9 cellular contexts compared by ENCODE assay signal in genomic region chr10:35433851-35434426, GRCh38.
DNase-seq lines count a peak whose midpoint lies in the region; ATAC-seq and TF ChIP-seq lines count a peak whose summit lies in the region.
"Had no signal": no experiment of that assay in that cellular context is flagged by ENCODE, and none has a peak within 500 bp of the region (broad histone marks: within the 10 kb centered on the region; RNA-seq: fewer than 3 reads in every experiment).

No MANE protein-coding gene starts in this region.

- no peaks in the 10 kb centered on the region for H3K27me3 Mint-ChIP-seq in naive thymus-derived CD8-positive, alpha-beta T cell
- H3K27me3 Mint-ChIP-seq in H9 (ENCODE audit: low read depth): no peaks in the 10 kb centered on the region
- H3K27me3 Mint-ChIP-seq: progenitor cell of endocrine pancreas had no signal

- peaks cover 20 to 42% (median 30%) of the 10 kb centered on the region in 3 donors for H3K36me3 Mint-ChIP-seq in naive thymus-derived CD8-positive, alpha-beta T cell
- peaks cover 0 to 7% (median 0%) of the 10 kb centered on the region in 3 experiments; a peak in 2 of 7 replicates for H3K36me3 Mint-ChIP-seq in H9 (ENCODE audit: insufficient read depth in 1 of 3, low read depth in 3 of 3)

- H3K9me2 ChIP-seq in MM.1S (replicated peaks; ENCODE audit: insufficient read depth, low read length): no peaks in the 10 kb centered on the region

- no peak for ATAC-seq in naive thymus-derived CD8-positive, alpha-beta T cell
- no peak for ATAC-seq in GM21737 (IDR thresholded peaks at IDR 0.05; ENCODE audit: unreplicated experiment)

- H2AK5ac ChIP-seq in H9 (ENCODE audit: insufficient read length, low read length): no peak overlapping the region

- H3K4ac ChIP-seq in H9 (ENCODE audit: low read depth, low read length): no peak overlapping the region

- no peak overlapping the region for H2BK5ac ChIP-seq in H9 (ENCODE audit: insufficient read length, low read length)

- peak overlapping the region in 7 of 10 donors; percentile 11 to 82 (median 65) for H3K27ac Mint-ChIP-seq in naive thymus-derived CD8-positive, alpha-beta T cell
- peak overlapping the region in 1 of 3 experiments; percentile 40; a peak in 1 of 7 replicates for H3K27ac Mint-ChIP-seq in H9
- H3K27ac Mint-ChIP-seq: progenitor cell of endocrine pancreas had no signal

- TF ChIP-seq POLR2A in testis (IDR thresholded peaks at IDR 0.05): no peak

- H3K14ac ChIP-seq in H9 (ENCODE audit: insufficient read depth, low read length): no peak overlapping the region

- H3K9ac ChIP-seq in MM.1S (ENCODE audit: low read length): no peak overlapping the region
- H3K9ac ChIP-seq in H9 (ENCODE audit: extremely low read depth, insufficient read length, low read length): no peak overlapping the region

- H3K36me3 ChIP-seq in MM.1S (replicated peaks; ENCODE audit: insufficient read depth, low read length) (no peaks in the 10 kb centered on the region), testis (ENCODE audit: low read depth, missing control alignments) (no peaks in the 10 kb centered on the region)

- DNase-seq in GM04504 (ENCODE audit: low read depth) (peak; percentile 73), MM.1S (peak; percentile 72), astrocyte of the cerebellum (ENCODE audit: low read depth) (peak; percentile 93), H9 (no peak), testis (no peak)
- DNase-seq in naive thymus-derived CD8-positive, alpha-beta T cell: no peak
- DNase-seq: activated naive CD4-positive, alpha-beta T cell treated with anti-CD3 and anti-CD28 coated beads for 36 hours had no signal

- TF ChIP-seq CTCF in MM.1S (IDR thresholded peaks at IDR 0.05; ENCODE audit: low read length): no peak
- no peak for TF ChIP-seq CTCF in astrocyte of the cerebellum (IDR thresholded peaks at IDR 0.05; ENCODE audit: low read depth, low read length, missing control alignments)
- no peak for TF ChIP-seq CTCF in H9 (conservative IDR thresholded peaks at IDR 0.05)
- TF ChIP-seq CTCF in testis (IDR thresholded peaks at IDR 0.05): no peak

- no peak overlapping the region for H3K4me3 Mint-ChIP-seq in naive thymus-derived CD8-positive, alpha-beta T cell
- no peak overlapping the region for H3K4me3 Mint-ChIP-seq in H9
- H3K4me3 Mint-ChIP-seq: activated naive CD4-positive, alpha-beta T cell treated with anti-CD3 and anti-CD28 coated beads for 36 hours had no signal

- no peak overlapping the region for H2BK15ac ChIP-seq in H9 (ENCODE audit: low read depth, low read length)

- H3F3A ChIP-seq in MM.1S (ENCODE audit: insufficient read depth, low read length): peaks cover 14% of the 10 kb centered on the region; the same call in 1 of the 2 replicates

- no peak overlapping the region for H3K4me3 ChIP-seq in MM.1S (ENCODE audit: low read length)
- H3K4me3 ChIP-seq in astrocyte of the cerebellum (ENCODE audit: low read depth, low read length): no peak overlapping the region
- H3K4me3 ChIP-seq in testis: no peak overlapping the region

- no peak overlapping the region for H4K8ac ChIP-seq in H9 (replicated peaks; ENCODE audit: insufficient read length, low read depth, low read length)

- no peak overlapping the region for H2AFZ ChIP-seq in MM.1S (ENCODE audit: low read length)
- no peak overlapping the region for H2AFZ ChIP-seq in H9 (ENCODE audit: low read length)

- H3K4me2 ChIP-seq in MM.1S (ENCODE audit: low read depth, low read length) (0 out of 2 replicates have a peak overlapping the region, but pooled peaks have one; percentile 15), H9 (ENCODE audit: insufficient read depth, insufficient read length, low read length) (no peak overlapping the region)

- no peak overlapping the region for H3T11ph ChIP-seq in H9 (ENCODE audit: low read length)

- H3K4me1 ChIP-seq in MM.1S (ENCODE audit: low read length) (peaks cover 17% of the 10 kb centered on the region), H9 (ENCODE audit: insufficient read depth, low read length) (no peaks in the 10 kb centered on the region), testis (no peaks in the 10 kb centered on the region)

- POLR2A ChIA-PET in naive thymus-derived CD8-positive, alpha-beta T cell (lab: Charles Lee): no interaction called here

- peaks cover 6 to 28% (median 25%) of the 10 kb centered on the region in 9 donors for H3K9me3 Mint-ChIP-seq in naive thymus-derived CD8-positive, alpha-beta T cell
- H3K9me3 Mint-ChIP-seq in H9: no peaks in the 10 kb centered on the region; a peak in 1 of 5 replicates

- H3K27me3 ChIP-seq in MM.1S (replicated peaks; ENCODE audit: insufficient read depth, low read length) (no peaks in the 10 kb centered on the region), H9 (ENCODE audit: insufficient read depth, low read length) (no peaks in the 10 kb centered on the region), testis (no peaks in the 10 kb centered on the region)

- H3K9me3 ChIP-seq in MM.1S (replicated peaks; ENCODE audit: insufficient read depth, low read length) (no peaks in the 10 kb centered on the region), H9 (ENCODE audit: control insufficient read depth, low read depth, low read length) (no peaks in the 10 kb centered on the region), testis (no peaks in the 10 kb centered on the region)

- H3K23me2 ChIP-seq in H9 (ENCODE audit: insufficient read length, low read depth, low read length, poor library complexity, severe bottlenecking): no peaks in the 10 kb centered on the region

- no peak overlapping the region for H2BK120ac ChIP-seq in H9 (ENCODE audit: low read depth, low read length, poor library complexity, severe bottlenecking)

- H4K20me1 ChIP-seq in MM.1S (ENCODE audit: insufficient read depth, low read length): no peaks in the 10 kb centered on the region
- no peaks in the 10 kb centered on the region for H4K20me1 ChIP-seq in H9 (ENCODE audit: control insufficient read depth, insufficient read depth, insufficient read length)

- H4K91ac ChIP-seq in H9 (ENCODE audit: insufficient read length, low read depth, low read length): no peak overlapping the region

- H3K4me1 Mint-ChIP-seq in naive thymus-derived CD8-positive, alpha-beta T cell: peaks cover 21 to 45% (median 36%) of the 10 kb centered on the region in 4 donors
- H3K4me1 Mint-ChIP-seq in H9: peaks cover 10 to 18% of the 10 kb centered on the region in 2 experiments

- peak overlapping the region; percentile 10; the same call in 1 of the 2 replicates for H3K27ac ChIP-seq in MM.1S (ENCODE audit: low read length)
- H3K27ac ChIP-seq in H9 (ENCODE audit: insufficient read length, low read depth, low read length): no peak overlapping the region
- no peak overlapping the region for H3K27ac ChIP-seq in testis

- H3K23ac ChIP-seq in H9 (ENCODE audit: insufficient read length, low read depth, low read length): no peak overlapping the region

- in situ Hi-C loops in astrocyte of the cerebellum (cut with HindIII; ENCODE audit: low sequenced_read_pairs): no loop called here

- intact Hi-C loops in testis (cut with DNase I; ENCODE audit: low total_unique reads): no loop called here

- H3K79me2 ChIP-seq in MM.1S (ENCODE audit: low read length): peaks cover 47% of the 10 kb centered on the region
- H3K79me2 ChIP-seq in H9 (ENCODE audit: insufficient read depth, low read length): peaks cover 2% of the 10 kb centered on the region; the same call in 1 of the 2 replicates

- peaks cover 3% of the 10 kb centered on the region for H3K79me1 ChIP-seq in H9 (ENCODE audit: insufficient read depth, low read depth, low read length, poor library complexity, severe bottlenecking)

- no peak overlapping the region for H2BK12ac ChIP-seq in H9 (ENCODE audit: insufficient read length, low read depth, low read length)

- no peak overlapping the region for H3K56ac ChIP-seq in H9 (ENCODE audit: insufficient read length, low read depth, low read length)

- no CpG with 5 or more reads among the region's 7 CpGs for WGBS in H9 (ENCODE audit: extremely low coverage, insufficient read length, low lambda C conversion rate)
- 86 to 90% methylated on average over 7 of the region's 7 CpGs for WGBS in testis, 2 donors

- no peak overlapping the region for H2BK20ac ChIP-seq in H9 (ENCODE audit: low read depth, low read length, poor library complexity, severe bottlenecking)

- H3K18ac ChIP-seq in H9 (ENCODE audit: insufficient read length, low read depth, low read length): no peak overlapping the region

- no peak overlapping the region for H4K5ac ChIP-seq in H9 (ENCODE audit: insufficient read length, low read depth, low read length)

Comparison
In these comparisons a context has a peak if more than half of its experiments do, and no peak if none do; other contexts are left out.
1. DNase-seq: peak in GM04504 (single experiment), MM.1S (single experiment) and astrocyte of the cerebellum (single experiment); none in naive thymus-derived CD8-positive, alpha-beta T cell (0 of 10), H9 (single experiment) and testis (single experiment).